24 cellular contexts compared by ENCODE assay signal in the genomic region with DNA sequence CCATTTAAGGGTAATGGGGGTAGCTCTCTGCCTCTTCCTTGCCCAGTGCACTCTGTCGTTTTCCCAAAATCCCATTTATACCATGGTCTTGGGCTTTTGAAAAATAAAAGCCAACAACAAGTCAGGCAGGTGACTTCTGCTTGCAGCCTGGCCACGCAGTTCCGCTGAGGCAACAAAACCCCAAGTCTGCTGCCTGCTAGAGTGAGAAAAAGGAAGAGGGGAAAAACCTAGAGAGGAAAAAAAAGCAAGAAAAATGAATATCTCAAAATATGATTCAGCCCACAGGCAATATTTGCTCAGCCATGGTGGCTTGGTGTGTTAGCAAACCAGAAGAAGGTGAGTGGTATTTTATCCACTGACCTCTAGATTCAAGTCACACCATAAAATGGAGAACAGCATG.
DNase-seq lines count a peak whose midpoint lies in the region; ATAC-seq and TF ChIP-seq lines count a peak whose summit lies in the region.
"Had no signal": no experiment of that assay in that cellular context is flagged by ENCODE, and none has a peak within 500 bp of the region (broad histone marks: within the 10 kb centered on the region; RNA-seq: fewer than 3 reads in every experiment).

No MANE protein-coding gene starts in this region.

- H3K27me3 Mint-ChIP-seq in naive B cell (peaks cover 0 to 23% (median 11%) of the 10 kb centered on the region in 3 donors), osteocyte (ENCODE audit: unreplicated experiment) (peaks cover 3% of the 10 kb centered on the region)

- TF ChIP-seq CTCF in C4-2B (conservative IDR thresholded peaks at IDR 0.05) = no peak
- TF ChIP-seq CTCF in osteocyte (IDR thresholded peaks at IDR 0.05) = no peak

- peaks cover 0 to 3% of the 10 kb centered on the region in 2 donors for H3K36me3 Mint-ChIP-seq in naive B cell
- H3K36me3 Mint-ChIP-seq in osteocyte (ENCODE audit: unreplicated experiment) = no peaks in the 10 kb centered on the region
- H3K36me3 Mint-ChIP-seq: CD14-positive monocyte; CD4-positive, alpha-beta memory T cell; CD4-positive, CD25-positive, alpha-beta regulatory T cell; CD8-positive, alpha-beta memory T cell had no signal

- DNase-seq in naive B cell (no peak), osteocyte (ENCODE audit: extremely low spot score, unreplicated experiment) (peak; percentile 36), inferior parietal cortex (ENCODE audit: extremely low spot score) (no peak), NCI-H187 treated with DMSO at 0.1 percent for 48 hours (lab: John Stamatoyannopoulos, UW) (no peak), kidney glomerular epithelial cell (lab: John Stamatoyannopoulos, UW) (no peak)
- DNase-seq: AML-193; CD4-positive, alpha-beta memory T cell; CD4-positive, CD25-positive, alpha-beta regulatory T cell; CD8-positive, alpha-beta memory T cell; COR-L47; DMS 273 treated with DMSO at 0.1 percent for 48 hours; DMS153; DMS53; DMS79; DND-41; EL; GDM1 had no signal

- ATAC-seq in naive B cell (ENCODE audit: low read depth in 2 of 2) = no peak
- ATAC-seq: A549, GM12878 had no signal

- H3K4me1 Mint-ChIP-seq in naive B cell (peaks cover 6 to 11% (median 9%) of the 10 kb centered on the region in 3 donors), osteocyte (ENCODE audit: unreplicated experiment) (no peaks in the 10 kb centered on the region)
- H3K4me1 Mint-ChIP-seq: B cell; CD14-positive monocyte; CD4-positive, alpha-beta memory T cell; CD4-positive, CD25-positive, alpha-beta regulatory T cell; CD8-positive, alpha-beta memory T cell had no signal

- peak overlapping the region; percentile 49 for H3K27ac ChIP-seq in C4-2B
- H3K27ac ChIP-seq: 22Rv1; A549; BLaER1 treated with 17β-estradiol and CSF1 and Interleukin-3, amounts not matched to agents 10 nM and 100 nM had no signal

- H3K27ac Mint-ChIP-seq in naive B cell (peak overlapping the region in 4 of 6 donors; percentile 4 to 82 (median 38)), osteocyte (ENCODE audit: unreplicated experiment) (no peak overlapping the region)
- H3K27ac Mint-ChIP-seq: B cell; CD14-positive monocyte; CD4-positive, alpha-beta memory T cell; CD4-positive, CD25-positive, alpha-beta regulatory T cell; CD8-positive, alpha-beta memory T cell had no signal

- H3K9me3 Mint-ChIP-seq in naive B cell = no peaks in the 10 kb centered on the region
- H3K9me3 Mint-ChIP-seq in osteocyte (ENCODE audit: unreplicated experiment) = no peaks in the 10 kb centered on the region
- H3K9me3 Mint-ChIP-seq: CD4-positive, alpha-beta memory T cell; CD8-positive, alpha-beta memory T cell had no signal

- H3K4me3 Mint-ChIP-seq in naive B cell = no peak overlapping the region
- H3K4me3 Mint-ChIP-seq in osteocyte (ENCODE audit: unreplicated experiment) = no peak overlapping the region
- H3K4me3 Mint-ChIP-seq: B cell; CD14-positive monocyte; CD4-positive, alpha-beta memory T cell; CD4-positive, CD25-positive, alpha-beta regulatory T cell; CD8-positive, alpha-beta memory T cell had no signal
